In the genomic region with DNA sequence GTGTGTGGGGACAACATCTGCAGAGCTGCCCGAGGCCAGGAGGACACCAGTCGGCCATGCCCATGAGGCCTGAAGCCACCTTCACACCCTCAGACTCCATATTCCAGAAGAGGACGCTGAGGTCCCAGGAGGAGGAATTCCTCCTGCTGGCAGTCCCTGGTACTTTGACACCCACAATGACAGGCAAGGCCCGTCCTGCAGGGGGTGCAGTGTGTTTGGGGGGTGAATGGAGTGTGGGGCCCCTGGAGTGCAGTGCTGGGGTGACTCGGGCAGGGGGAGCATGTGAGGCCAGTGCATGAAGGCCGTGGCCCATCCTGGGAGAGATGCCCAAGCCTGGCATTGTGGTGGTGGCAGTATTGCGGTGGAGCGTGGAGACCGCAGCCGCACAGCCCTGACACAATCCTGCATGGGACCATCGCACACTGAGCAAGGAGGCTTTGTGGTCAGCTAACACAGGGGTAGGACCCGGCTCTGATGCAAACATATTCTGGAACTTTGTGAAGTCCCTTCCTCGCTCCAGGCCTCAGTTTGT, we compare ENCODE assay signal across 1 cellular context.
TF ChIP-seq lines count a peak whose summit lies in the region.

No MANE protein-coding gene starts in this region.

TF ChIP-seq in HepG2, 621 proteins besides CTCF, POLR2A, EP300 and RAD21 (continues in another document):
- TF ChIP-seq TEAD3 (CRISPR knock-in tag; optimal IDR thresholded peaks at IDR 0.05; ENCODE audit: borderline replicate concordance) (peak; percentile 26), JUN (CRISPR knock-in tag; IDR thresholded peaks at IDR 0.05) (no peak), STAG1 (CRISPR knock-in tag; IDR thresholded peaks at IDR 0.05) (peak; percentile 24), PATZ1 (CRISPR knock-in tag; IDR thresholded peaks at IDR 0.05) (0 out of 2 replicates have a peak, but pooled peaks have one; percentile 23), BATF2 (CRISPR knock-in tag; IDR thresholded peaks at IDR 0.05) (no peak), XRCC5 (optimal IDR thresholded peaks at IDR 0.05; ENCODE audit: low read length) (peak; percentile 57), ZNF20 (CRISPR knock-in tag; IDR thresholded peaks at IDR 0.05) (no peak), ZBTB33 (CRISPR knock-in tag; IDR thresholded peaks at IDR 0.05) (0 out of 2 replicates have a peak, but pooled peaks have one; percentile 11), HIVEP1 (CRISPR knock-in tag; IDR thresholded peaks at IDR 0.05) (no peak), ZNF724P (CRISPR knock-in tag; IDR thresholded peaks at IDR 0.05; ENCODE audit: borderline replicate concordance) (no peak), CEBPG (CRISPR knock-in tag; IDR thresholded peaks at IDR 0.05) (no peak), ZNF282 (IDR thresholded peaks at IDR 0.05; ENCODE audit: partially characterized antibody) (no peak), ZNF34 (CRISPR knock-in tag; IDR thresholded peaks at IDR 0.05; ENCODE audit: borderline replicate concordance) (no peak), CCDC6 (CRISPR knock-in tag; IDR thresholded peaks at IDR 0.05) (no peak), FOXA3 (CRISPR knock-in tag; IDR thresholded peaks at IDR 0.05) (no peak), ARNTL (CRISPR knock-in tag; IDR thresholded peaks at IDR 0.05) (no peak), ZNF441 (CRISPR knock-in tag; IDR thresholded peaks at IDR 0.05; ENCODE audit: borderline replicate concordance) (no peak), ATF7 (IDR thresholded peaks at IDR 0.05) (no peak), ATF7 (CRISPR knock-in tag; IDR thresholded peaks at IDR 0.05) (no peak), ZMYM3 (CRISPR knock-in tag; IDR thresholded peaks at IDR 0.05) (0 out of 2 replicates have a peak, but pooled peaks have one; percentile 23), ZNF407 (CRISPR knock-in tag; IDR thresholded peaks at IDR 0.05; ENCODE audit: not compliant biosample characterization) (no peak), HOXA3 (CRISPR knock-in tag; IDR thresholded peaks at IDR 0.05) (no peak), TFDP2 (CRISPR knock-in tag; IDR thresholded peaks at IDR 0.05) (no peak), ZGPAT (CRISPR knock-in tag; IDR thresholded peaks at IDR 0.05) (no peak), ZNF768 (CRISPR knock-in tag; IDR thresholded peaks at IDR 0.05) (0 out of 2 replicates have a peak, but pooled peaks have one; percentile 29), ARID2 (CRISPR knock-in tag; IDR thresholded peaks at IDR 0.05; ENCODE audit: borderline replicate concordance) (no peak), NFE2 (CRISPR knock-in tag; IDR thresholded peaks at IDR 0.05) (no peak), KDM6A (CRISPR knock-in tag; IDR thresholded peaks at IDR 0.05; ENCODE audit: low read depth) (no peak), ZNF17 (CRISPR knock-in tag; IDR thresholded peaks at IDR 0.05) (no peak), HNRNPLL (IDR thresholded peaks at IDR 0.05; ENCODE audit: low read depth, low read length, poor library complexity, severe bottlenecking) (no peak), MXD1 (CRISPR knock-in tag; IDR thresholded peaks at IDR 0.05) (0 out of 2 replicates have a peak, but pooled peaks have one; percentile 55), PAF1 (CRISPR knock-in tag; IDR thresholded peaks at IDR 0.05) (no peak), SMC3 (IDR thresholded peaks at IDR 0.05; ENCODE audit: low read length) (no peak)
- TF ChIP-seq, protein P1, sequence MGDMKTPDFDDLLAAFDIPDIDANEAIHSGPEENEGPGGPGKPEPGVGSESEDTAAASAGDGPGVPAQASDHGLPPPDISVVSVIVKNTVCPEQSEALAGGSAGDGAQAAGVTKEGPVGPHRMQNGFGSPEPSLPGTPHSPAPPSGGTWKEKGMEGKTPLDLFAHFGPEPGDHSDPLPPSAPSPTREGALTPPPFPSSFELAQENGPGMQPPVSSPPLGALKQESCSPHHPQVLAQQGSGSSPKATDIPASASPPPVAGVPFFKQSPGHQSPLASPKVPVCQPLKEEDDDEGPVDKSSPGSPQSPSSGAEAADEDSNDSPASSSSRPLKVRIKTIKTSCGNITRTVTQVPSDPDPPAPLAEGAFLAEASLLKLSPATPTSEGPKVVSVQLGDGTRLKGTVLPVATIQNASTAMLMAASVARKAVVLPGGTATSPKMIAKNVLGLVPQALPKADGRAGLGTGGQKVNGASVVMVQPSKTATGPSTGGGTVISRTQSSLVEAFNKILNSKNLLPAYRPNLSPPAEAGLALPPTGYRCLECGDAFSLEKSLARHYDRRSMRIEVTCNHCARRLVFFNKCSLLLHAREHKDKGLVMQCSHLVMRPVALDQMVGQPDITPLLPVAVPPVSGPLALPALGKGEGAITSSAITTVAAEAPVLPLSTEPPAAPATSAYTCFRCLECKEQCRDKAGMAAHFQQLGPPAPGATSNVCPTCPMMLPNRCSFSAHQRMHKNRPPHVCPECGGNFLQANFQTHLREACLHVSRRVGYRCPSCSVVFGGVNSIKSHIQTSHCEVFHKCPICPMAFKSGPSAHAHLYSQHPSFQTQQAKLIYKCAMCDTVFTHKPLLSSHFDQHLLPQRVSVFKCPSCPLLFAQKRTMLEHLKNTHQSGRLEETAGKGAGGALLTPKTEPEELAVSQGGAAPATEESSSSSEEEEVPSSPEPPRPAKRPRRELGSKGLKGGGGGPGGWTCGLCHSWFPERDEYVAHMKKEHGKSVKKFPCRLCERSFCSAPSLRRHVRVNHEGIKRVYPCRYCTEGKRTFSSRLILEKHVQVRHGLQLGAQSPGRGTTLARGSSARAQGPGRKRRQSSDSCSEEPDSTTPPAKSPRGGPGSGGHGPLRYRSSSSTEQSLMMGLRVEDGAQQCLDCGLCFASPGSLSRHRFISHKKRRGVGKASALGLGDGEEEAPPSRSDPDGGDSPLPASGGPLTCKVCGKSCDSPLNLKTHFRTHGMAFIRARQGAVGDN (CRISPR knock-in tag; IDR thresholded peaks at IDR 0.05) = peak; percentile 31
